Comparison of ENCODE assay signal across 11 cellular contexts in genomic region chr18:8341481-8342230, GRCh38.
DNase-seq lines count a peak whose midpoint lies in the region; FAIRE-seq and TF ChIP-seq lines count a peak whose summit lies in the region.
"Had no signal": no experiment of that assay in that cellular context is flagged by ENCODE, and none has a peak within 500 bp of the region (broad histone marks: within the 10 kb centered on the region; RNA-seq: fewer than 3 reads in every experiment).

No MANE protein-coding gene starts in this region.

- peak; percentile 66 for DNase-seq in HTR-8/SVneo (ENCODE audit: insufficient read length, low spot score)
- peak; percentile 71 to 72 for DNase-seq in cardiac fibroblast (ENCODE audit: low read depth in 2 of 2)
- peak; percentile 70 for DNase-seq in kidney tubule cell (ENCODE audit: low spot score)
- DNase-seq in type B pancreatic cell (ENCODE audit: extremely low spot score, unreplicated experiment) = no peak
- no peak for DNase-seq in NCI-H82 (lab: John Stamatoyannopoulos, UW)
- no peak for DNase-seq in posterior vena cava (ENCODE audit: low spot score)
- DNase-seq in GM12891 (ENCODE audit: insufficient read length, low spot score) = no peak
- DNase-seq: activated B cell treated with CpG ODN at 0.5 μM for 24 hours, NCI-H2107 had no signal

- intact Hi-C loops in posterior vena cava (cut with DNase I) = no loop called here

- H3K4me1 Mint-ChIP-seq in type B pancreatic cell (ENCODE audit: unreplicated experiment) = peaks cover 32% of the 10 kb centered on the region
- H3K4me1 Mint-ChIP-seq: activated B cell treated with CpG ODN at 0.5 μM for 24 hours had no signal

- no peak for TF ChIP-seq CTCF in cardiac fibroblast (IDR thresholded peaks at IDR 0.05; ENCODE audit: low read depth, low read length)
- TF ChIP-seq CTCF in type B pancreatic cell (conservative IDR thresholded peaks at IDR 0.05) = no peak

- no peak overlapping the region for H3K4me3 ChIP-seq in cardiac fibroblast (replicated peaks in 1 of 2; ENCODE audit: low read depth in 2 of 2, low read length in 2 of 2)
- H3K4me3 ChIP-seq: K562 had no signal

- peak overlapping the region; percentile 97 for H3K27ac Mint-ChIP-seq in type B pancreatic cell
- H3K27ac Mint-ChIP-seq: activated B cell treated with CpG ODN at 0.5 μM for 24 hours; dendritic cell treated with granulocyte-macrophage colony-stimulating factor and Interleukin-4, amounts not matched to agents 40 ng/mL and 50 ng/mL, for 4 days had no signal

- peak overlapping the region; percentile 29 for H3K4me3 Mint-ChIP-seq in type B pancreatic cell
- H3K4me3 Mint-ChIP-seq: activated B cell treated with CpG ODN at 0.5 μM for 24 hours; dendritic cell treated with granulocyte-macrophage colony-stimulating factor and Interleukin-4, amounts not matched to agents 40 ng/mL and 50 ng/mL, for 4 days had no signal

- no peaks in the 10 kb centered on the region for H3K9me3 Mint-ChIP-seq in type B pancreatic cell
- H3K9me3 Mint-ChIP-seq: activated B cell treated with CpG ODN at 0.5 μM for 24 hours; dendritic cell treated with granulocyte-macrophage colony-stimulating factor and Interleukin-4, amounts not matched to agents 40 ng/mL and 50 ng/mL, for 4 days had no signal

- FAIRE-seq in HTR-8/SVneo (lab: Jason Lieb, UNC) = peak; percentile 16
- no peak for FAIRE-seq in GM12891 (lab: Jason Lieb, UNC)
- FAIRE-seq: K562 had no signal

- no peaks in the 10 kb centered on the region for H3K27me3 Mint-ChIP-seq in type B pancreatic cell
- H3K27me3 Mint-ChIP-seq: dendritic cell treated with granulocyte-macrophage colony-stimulating factor and Interleukin-4, amounts not matched to agents 40 ng/mL and 50 ng/mL, for 4 days had no signal

- no peak for TF ChIP-seq POLR2A in GM12891 (IDR thresholded peaks at IDR 0.05; ENCODE audit: low read depth, low read length)

- no peaks in the 10 kb centered on the region for H3K36me3 Mint-ChIP-seq in type B pancreatic cell

TF ChIP-seq in GM12891, 5 proteins besides CTCF, POLR2A, EP300 and RAD21:
- TF ChIP-seq POLR2AphosphoS5 (IDR thresholded peaks at IDR 0.05; ENCODE audit: low read depth, low read length) (no peak), POU2F2 (IDR thresholded peaks at IDR 0.05; ENCODE audit: low read depth, low read length) (no peak), SPI1 (IDR thresholded peaks at IDR 0.05; ENCODE audit: low read depth, low read length) (no peak), TAF1 (IDR thresholded peaks at IDR 0.05; ENCODE audit: low read depth, low read length) (no peak)

Comparison
In these comparisons a context has a peak if more than half of its experiments do, and no peak if none do; other contexts are left out.
1. DNase-seq: peak in HTR-8/SVneo (single experiment), cardiac fibroblast (2 of 2) and kidney tubule cell (single experiment); none in type B pancreatic cell (single experiment), NCI-H82 (single experiment), posterior vena cava (single experiment) and GM12891 (single experiment).